1 cellular context compared by ENCODE assay signal in the genomic region with DNA sequence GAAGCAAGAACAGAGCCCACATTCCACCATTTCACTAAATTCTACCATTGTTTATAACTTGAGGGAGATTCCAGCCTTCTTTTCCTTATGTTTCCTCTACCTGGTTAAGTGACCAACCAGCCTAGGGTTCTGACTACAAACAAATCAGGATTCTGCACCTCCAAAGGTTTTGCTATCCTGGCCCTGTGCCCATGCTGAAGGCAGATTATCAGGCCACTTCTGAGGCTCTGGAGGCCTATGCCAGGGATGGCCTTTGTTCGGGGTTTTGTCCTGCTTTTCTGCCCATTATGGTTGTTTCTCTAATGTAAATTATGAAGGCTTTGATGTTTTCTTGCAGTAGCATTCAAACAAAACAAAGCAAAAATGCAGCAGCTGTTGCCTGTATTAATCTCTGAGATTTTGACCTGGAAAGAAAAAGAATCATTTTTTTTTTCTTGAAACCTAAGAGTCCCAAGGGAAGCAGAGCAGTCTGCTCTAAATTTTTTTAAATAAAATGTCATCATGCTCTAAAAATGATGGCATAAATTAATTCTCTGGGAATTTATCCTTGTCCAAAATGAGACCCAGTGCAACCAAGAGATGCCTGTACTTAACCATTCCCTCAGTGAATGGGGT.
TF ChIP-seq lines count a peak whose summit lies in the region.

No MANE protein-coding gene starts in this region.

TF ChIP-seq in WTC11, 78 proteins besides CTCF, POLR2A, EP300 and RAD21 (continued from another document):
- TF ChIP-seq, protein P1, sequence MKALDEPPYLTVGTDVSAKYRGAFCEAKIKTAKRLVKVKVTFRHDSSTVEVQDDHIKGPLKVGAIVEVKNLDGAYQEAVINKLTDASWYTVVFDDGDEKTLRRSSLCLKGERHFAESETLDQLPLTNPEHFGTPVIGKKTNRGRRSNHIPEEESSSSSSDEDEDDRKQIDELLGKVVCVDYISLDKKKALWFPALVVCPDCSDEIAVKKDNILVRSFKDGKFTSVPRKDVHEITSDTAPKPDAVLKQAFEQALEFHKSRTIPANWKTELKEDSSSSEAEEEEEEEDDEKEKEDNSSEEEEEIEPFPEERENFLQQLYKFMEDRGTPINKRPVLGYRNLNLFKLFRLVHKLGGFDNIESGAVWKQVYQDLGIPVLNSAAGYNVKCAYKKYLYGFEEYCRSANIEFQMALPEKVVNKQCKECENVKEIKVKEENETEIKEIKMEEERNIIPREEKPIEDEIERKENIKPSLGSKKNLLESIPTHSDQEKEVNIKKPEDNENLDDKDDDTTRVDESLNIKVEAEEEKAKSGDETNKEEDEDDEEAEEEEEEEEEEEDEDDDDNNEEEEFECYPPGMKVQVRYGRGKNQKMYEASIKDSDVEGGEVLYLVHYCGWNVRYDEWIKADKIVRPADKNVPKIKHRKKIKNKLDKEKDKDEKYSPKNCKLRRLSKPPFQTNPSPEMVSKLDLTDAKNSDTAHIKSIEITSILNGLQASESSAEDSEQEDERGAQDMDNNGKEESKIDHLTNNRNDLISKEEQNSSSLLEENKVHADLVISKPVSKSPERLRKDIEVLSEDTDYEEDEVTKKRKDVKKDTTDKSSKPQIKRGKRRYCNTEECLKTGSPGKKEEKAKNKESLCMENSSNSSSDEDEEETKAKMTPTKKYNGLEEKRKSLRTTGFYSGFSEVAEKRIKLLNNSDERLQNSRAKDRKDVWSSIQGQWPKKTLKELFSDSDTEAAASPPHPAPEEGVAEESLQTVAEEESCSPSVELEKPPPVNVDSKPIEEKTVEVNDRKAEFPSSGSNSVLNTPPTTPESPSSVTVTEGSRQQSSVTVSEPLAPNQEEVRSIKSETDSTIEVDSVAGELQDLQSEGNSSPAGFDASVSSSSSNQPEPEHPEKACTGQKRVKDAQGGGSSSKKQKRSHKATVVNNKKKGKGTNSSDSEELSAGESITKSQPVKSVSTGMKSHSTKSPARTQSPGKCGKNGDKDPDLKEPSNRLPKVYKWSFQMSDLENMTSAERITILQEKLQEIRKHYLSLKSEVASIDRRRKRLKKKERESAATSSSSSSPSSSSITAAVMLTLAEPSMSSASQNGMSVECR (CRISPR knock-in tag; IDR thresholded peaks at IDR 0.05; ENCODE audit: borderline replicate concordance): no peak
- TF ChIP-seq ATF1 (CRISPR knock-in tag; IDR thresholded peaks at IDR 0.05) (no peak), RELA (CRISPR knock-in tag; IDR thresholded peaks at IDR 0.05; ENCODE audit: borderline replicate concordance) (no peak)
